Comparison of ENCODE assay signal across 8 cellular contexts in the genomic region with DNA sequence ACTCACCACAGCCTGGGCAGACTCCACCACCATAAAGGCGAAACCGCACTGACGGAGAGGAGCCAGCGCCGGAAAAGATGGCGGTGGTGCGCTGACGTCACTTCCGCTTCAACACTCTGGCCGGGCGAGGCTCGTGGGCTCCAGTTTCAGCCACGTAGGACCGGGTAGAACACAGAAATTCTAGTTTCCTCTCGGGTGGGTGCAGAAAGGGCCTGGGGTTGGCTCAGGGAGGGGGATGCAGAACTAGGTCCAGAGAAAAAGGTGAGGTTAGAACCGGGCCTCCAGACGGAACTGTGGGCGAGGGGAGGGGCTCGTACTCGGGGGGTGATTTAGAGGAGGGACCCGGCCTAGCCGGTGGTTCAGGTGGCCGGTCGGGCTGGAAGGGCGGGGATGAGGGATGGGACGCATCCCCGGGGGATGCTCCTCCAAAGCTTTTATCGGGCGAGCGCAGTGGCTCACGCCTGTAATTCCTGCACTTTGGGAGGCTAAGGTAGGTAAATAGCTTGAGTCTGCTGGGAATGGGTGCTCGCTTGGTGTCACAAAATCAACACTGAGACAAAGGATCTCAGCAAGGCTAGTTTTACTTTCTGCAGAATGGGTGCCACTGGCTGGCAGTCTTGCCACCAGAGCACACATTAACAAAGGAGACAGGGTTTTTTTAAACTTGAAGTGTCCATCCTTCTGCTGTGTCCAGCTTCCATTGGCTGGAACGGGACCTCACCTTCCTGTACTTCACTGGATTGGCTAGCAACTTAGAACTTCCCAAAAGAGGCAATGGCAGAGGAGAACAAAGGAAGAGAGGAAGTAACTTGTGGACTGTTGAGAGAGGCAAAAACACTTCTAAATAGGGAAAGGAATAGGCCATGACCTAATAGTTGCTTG. TPM values are rescaled to one million over a fixed set of nuclear protein-coding genes. Genes with fewer than 3 reads are reported as not detected.
DNase-seq lines count a peak whose midpoint lies in the region; ATAC-seq, FAIRE-seq and TF ChIP-seq lines count a peak whose summit lies in the region.

ZNF561 (minus strand) TSS at position 77 of the 882 bp plus-strand sequence. CDS start 1,776 bp downstream, outside the sequence.

- peaks cover 28 to 37% (median 31%) of the 10 kb centered on the region in 11 experiments for H3K36me3 ChIP-seq in BLaER1 treated with 17β-estradiol and CSF1 and Interleukin-3, amounts not matched to agents 10 nM and 100 nM
- H3K36me3 ChIP-seq in H1 (ENCODE audit: control insufficient read depth in 2 of 4, insufficient read depth in 4 of 4, low read length in 3 of 4) (peaks cover 13 to 30% (median 22%) of the 10 kb centered on the region in 4 experiments; a peak in 6 of 8 replicates), mesenchymal stem cell (ENCODE audit: control insufficient read depth in 1 of 2, insufficient read depth in 2 of 2, low read depth in 1 of 2, low read length in 2 of 2) (peaks cover 25 to 31% of the 10 kb centered on the region in 2 experiments)

- peak within 1 kb of the TSS; percentile 98 for H3K56ac ChIP-seq in H1 (replicated peaks; ENCODE audit: insufficient read length, low read depth, low read length)

- H3K18ac ChIP-seq in H1 (ENCODE audit: extremely low read depth, low read length), result peak within 1 kb of the TSS; percentile 96
- H3K18ac ChIP-seq in mesenchymal stem cell (ENCODE audit: low read depth in 1 of 2, low read length in 2 of 2), result peak within 1 kb of the TSS; percentile 74 to 93

- peaks cover 4% of the 10 kb centered on the region for H3K23me2 ChIP-seq in H1 (ENCODE audit: low read depth, low read length)

- peak within 1 kb of the TSS; percentile 94 for H4K5ac ChIP-seq in H1 (ENCODE audit: insufficient read length, low read depth, low read length)

- POLR2A ChIA-PET in H1 (lab: Charles Lee; ENCODE audit: partially characterized antibody), result interaction anchor here (0.6 to 2.5 kb wide), 22 partner anchors 10 to 633 kb away, joined by 3 to 19 read pairs (median 3); partner anchors contain the start of genes ZNF121, ZNF562 and ZNF846

- no peaks in the 10 kb centered on the region for H4K20me1 ChIP-seq in BLaER1 treated with 17β-estradiol and CSF1 and Interleukin-3, amounts not matched to agents 10 nM and 100 nM
- H4K20me1 ChIP-seq in H1 (replicated peaks in 1 of 2; ENCODE audit: control insufficient read depth in 1 of 2, insufficient read depth in 2 of 2, low read length in 2 of 2), result no peaks in the 10 kb centered on the region

- peak within 1 kb of the TSS; percentile 98 for H2BK5ac ChIP-seq in H1 (ENCODE audit: low read depth, low read length)
- peak within 1 kb of the TSS; percentile 99 for H2BK5ac ChIP-seq in mesenchymal stem cell (ENCODE audit: low read depth, low read length, poor library complexity, severe bottlenecking)

- H2BK12ac ChIP-seq in H1 (ENCODE audit: low read depth, low read length), result peak within 1 kb of the TSS; percentile 82; the same call in 1 of the 2 replicates
- H2BK12ac ChIP-seq in mesenchymal stem cell (ENCODE audit: low read length in 2 of 2), result peak within 1 kb of the TSS; percentile 3 to 54

- ATAC-seq in GM19452 (IDR thresholded peaks at IDR 0.05; ENCODE audit: unreplicated experiment), result peak; percentile 77

- peak within 1 kb of the TSS; percentile 90 to 98 (median 95) for H3K27ac ChIP-seq in BLaER1 treated with 17β-estradiol and CSF1 and Interleukin-3, amounts not matched to agents 10 nM and 100 nM
- peak within 1 kb of the TSS; percentile 99 for H3K27ac ChIP-seq in H1 (ENCODE audit: low read depth, low read length)
- peak within 1 kb of the TSS; percentile 99 for H3K27ac ChIP-seq in mesenchymal stem cell (ENCODE audit: low read length, poor library complexity, severe bottlenecking)

- H3K4me2 ChIP-seq in BLaER1 treated with 17β-estradiol and CSF1 and Interleukin-3, amounts not matched to agents 10 nM and 100 nM, result peak within 1 kb of the TSS; percentile 72 to 99 (median 85)
- peak within 1 kb of the TSS; percentile 74 to 84 for H3K4me2 ChIP-seq in H1 (ENCODE audit: insufficient read depth in 1 of 2, low read depth in 2 of 2, low read length in 2 of 2)
- peak within 1 kb of the TSS; percentile 67 for H3K4me2 ChIP-seq in mesenchymal stem cell (ENCODE audit: low read length, poor library complexity, severe bottlenecking)

- peak within 1 kb of the TSS; percentile 70 to 91 (median 80) for H3K4me3 ChIP-seq in BLaER1 treated with 17β-estradiol and CSF1 and Interleukin-3, amounts not matched to agents 10 nM and 100 nM
- peak within 1 kb of the TSS; percentile 81 to 99 (median 94) for H3K4me3 ChIP-seq in H1 (ENCODE audit: extremely low read depth in 1 of 4, insufficient read depth in 2 of 4, low read depth in 3 of 4, low read length in 4 of 4)
- H3K4me3 ChIP-seq in mesenchymal stem cell (ENCODE audit: insufficient read depth in 1 of 2, low read depth in 1 of 2, low read length in 2 of 2), result peak within 1 kb of the TSS; percentile 71 to 96

- DNase-seq in HT-29 (ENCODE audit: low spot score), result peak; percentile 75
- peak; percentile 74 for DNase-seq in NOMO-1 treated with DMSO at 0.1 percent for 48 hours (lab: John Stamatoyannopoulos, UW; ENCODE audit: unreplicated experiment)
- DNase-seq in activated CD8-positive, alpha-beta memory T cell treated with anti-CD3 and anti-CD28 coated beads for 4 hours (ENCODE audit: low read depth in 2 of 2), result peak; percentile 77 to 80
- DNase-seq in H1 (ENCODE audit: low read depth in 1 of 2, low spot score in 2 of 2), result peak; percentile 54 to 88
- peak; percentile 93 for DNase-seq in mesenchymal stem cell
- DNase-seq in stimulated activated CD8-positive, alpha-beta memory T cell treated with anti-CD3 and anti-CD28 coated beads, Interleukin-12 subunit alpha, Interleukin-12 subunit beta, amount 100 ng/mL, for 24 hours (ENCODE audit: extremely low read depth), result peak; percentile 74

- H2AFZ ChIP-seq in H1 (ENCODE audit: low read length), result peak within 1 kb of the TSS; percentile 97; the same call in 1 of the 2 replicates
- H2AFZ ChIP-seq in mesenchymal stem cell (ENCODE audit: low read depth, low read length), result peak within 1 kb of the TSS; percentile 86

- H3K4ac ChIP-seq in H1 (replicated peaks; ENCODE audit: insufficient read length, low read depth, low read length) (peak within 1 kb of the TSS; percentile 82), mesenchymal stem cell (ENCODE audit: low read depth in 1 of 2, low read length in 2 of 2) (peak within 1 kb of the TSS; percentile 95 to 98)

- peak; percentile 80 to 87 for TF ChIP-seq POLR2A in H1 (IDR thresholded peaks at IDR 0.05; ENCODE audit: control extremely low read depth in 1 of 2, low read depth in 2 of 2, low read length in 2 of 2)

- H2BK15ac ChIP-seq in H1 (ENCODE audit: low read length) (0 out of 2 replicates have a peak within 1 kb of the TSS, but pooled peaks have one; percentile 92), mesenchymal stem cell (ENCODE audit: low read depth, poor library complexity, severe bottlenecking) (no peak within 1 kb of the TSS)

- peak within 1 kb of the TSS; percentile 87 to 95 (median 93) for H3K9ac ChIP-seq in BLaER1 treated with 17β-estradiol and CSF1 and Interleukin-3, amounts not matched to agents 10 nM and 100 nM
- H3K9ac ChIP-seq in H1 (replicated peaks in 1 of 4; ENCODE audit: extremely low read depth in 1 of 4, low read depth in 3 of 4, low read length in 3 of 4), result peak within 1 kb of the TSS; percentile 86 to 98 (median 97)
- H3K9ac ChIP-seq in mesenchymal stem cell (ENCODE audit: low read length), result peak within 1 kb of the TSS; percentile 98

- peak in 1 of 2 experiments; percentile 3; a peak in 1 of 4 replicates for TF ChIP-seq RAD21 in H1 (IDR thresholded peaks at IDR 0.05 in 1 of 2, conservative IDR thresholded peaks at IDR 0.05 in 1 of 2; ENCODE audit: low read depth in 2 of 2, low read length in 2 of 2)

- peaks cover 0 to 8% (median 0%) of the 10 kb centered on the region in 11 experiments; a peak in 4 of 22 replicates for H3K9me3 ChIP-seq in BLaER1 treated with 17β-estradiol and CSF1 and Interleukin-3, amounts not matched to agents 10 nM and 100 nM (replicated peaks in 1 of 11)
- H3K9me3 ChIP-seq in H1 (ENCODE audit: insufficient read depth in 2 of 2, low read depth in 1 of 2, low read length in 1 of 2) (no peaks in the 10 kb centered on the region), mesenchymal stem cell (ENCODE audit: control insufficient read depth, low read length) (peaks cover 3% of the 10 kb centered on the region)

- H3K79me1 ChIP-seq in H1 (ENCODE audit: low read depth, low read length), result 0 out of 2 replicates have a peak, but pooled peaks cover 2% of the 10 kb centered on the region
- H3K79me1 ChIP-seq in mesenchymal stem cell (replicated peaks; ENCODE audit: low read length, poor library complexity, severe bottlenecking), result peaks cover 21% of the 10 kb centered on the region

- TF ChIP-seq EP300 in H1 (IDR thresholded peaks at IDR 0.05; ENCODE audit: borderline replicate concordance in 1 of 2, low read depth in 2 of 2, low read length in 2 of 2), result no peak

- H3K27me3 ChIP-seq in BLaER1 treated with 17β-estradiol and CSF1 and Interleukin-3, amounts not matched to agents 10 nM and 100 nM, result no peaks in the 10 kb centered on the region
- no peaks in the 10 kb centered on the region for H3K27me3 ChIP-seq in H1 (replicated peaks in 1 of 4; ENCODE audit: control insufficient read depth in 3 of 4, extremely low read depth in 1 of 4, insufficient read depth in 3 of 4, low read length in 3 of 4)
- no peaks in the 10 kb centered on the region for H3K27me3 ChIP-seq in mesenchymal stem cell (ENCODE audit: control insufficient read depth in 1 of 2, insufficient read depth in 1 of 2, low read length in 2 of 2)

- H4K91ac ChIP-seq in H1 (replicated peaks; ENCODE audit: insufficient read length, low read length) (peak within 1 kb of the TSS; percentile 96), mesenchymal stem cell (ENCODE audit: low read length) (peak within 1 kb of the TSS; percentile 96)

- TF ChIP-seq CTCF in H1 (IDR thresholded peaks at IDR 0.05; ENCODE audit: control extremely low read depth in 1 of 3, insufficient read depth in 1 of 3, low read depth in 1 of 3, low read length in 3 of 3), result no peak

- peaks cover 8 to 31% of the 10 kb centered on the region in 2 experiments for H3K79me2 ChIP-seq in H1 (ENCODE audit: control insufficient read depth in 1 of 2, insufficient read depth in 2 of 2, low read length in 2 of 2)

- H2AK5ac ChIP-seq in H1 (ENCODE audit: low read depth, low read length) (no peak within 1 kb of the TSS), mesenchymal stem cell (ENCODE audit: low read length, severe bottlenecking) (peak within 1 kb of the TSS; percentile 93)

- peak within 1 kb of the TSS; percentile 91 for H2BK120ac ChIP-seq in H1 (replicated peaks; ENCODE audit: low read depth, low read length)
- peak within 1 kb of the TSS; percentile 99 for H2BK120ac ChIP-seq in mesenchymal stem cell (ENCODE audit: low read depth, low read length)

- H3K4me1 ChIP-seq in BLaER1 treated with 17β-estradiol and CSF1 and Interleukin-3, amounts not matched to agents 10 nM and 100 nM, result peaks cover 20 to 52% (median 28%) of the 10 kb centered on the region in 10 experiments
- peaks cover 0 to 5% (median 3%) of the 10 kb centered on the region in 4 experiments; a peak in 3 of 7 replicates for H3K4me1 ChIP-seq in H1 (replicated peaks in 1 of 4; ENCODE audit: control insufficient read depth in 3 of 4, insufficient read depth in 4 of 4, low read length in 3 of 4)
- peaks cover 6% of the 10 kb centered on the region for H3K4me1 ChIP-seq in mesenchymal stem cell (ENCODE audit: control insufficient read depth, insufficient read depth, low read depth, low read length)

- FAIRE-seq in H1 (lab: Jason Lieb, UNC), result no peak

- H3K14ac ChIP-seq in H1 (ENCODE audit: insufficient read length) (no peak within 1 kb of the TSS), mesenchymal stem cell (ENCODE audit: low read length in 2 of 2) (peak within 1 kb of the TSS in 1 of 2 experiments; percentile 68)

- H4K8ac ChIP-seq in H1 (ENCODE audit: extremely low read depth, insufficient read depth, low read length), result peak within 1 kb of the TSS; percentile 99
- H4K8ac ChIP-seq in mesenchymal stem cell (ENCODE audit: low read length), result peak within 1 kb of the TSS; percentile 97

- no peak within 1 kb of the TSS for H2BK20ac ChIP-seq in H1 (ENCODE audit: low read length)

- CTCF ChIA-PET in H1 (lab: Charles Lee; ENCODE audit: partially characterized antibody), result interaction anchor here (0.9 to 2.1 kb wide), 4 partner anchors 13 to 209 kb away, joined by 3 to 6 read pairs (median 3); no protein-coding TSS in a partner anchor

- H3K23ac ChIP-seq in H1 (ENCODE audit: insufficient read length) (no peak within 1 kb of the TSS), mesenchymal stem cell (ENCODE audit: low read length in 2 of 2) (peak within 1 kb of the TSS in 1 of 2 experiments; percentile 10)

- WGBS in H1 (ENCODE audit: extremely low coverage in 1 of 2, insufficient coverage in 1 of 2, insufficient read length in 1 of 2, insufficient replicate concordance in 2 of 2, low coverage in 1 of 2, low lambda C conversion rate in 2 of 2, missing lambda C conversion rate in 1 of 2), 2 experiments, result 3% methylated on average over 33 of the region's 33 CpGs; no CpG with 5 or more reads in 1 of the 2 experiments
- under 1% methylated on average over 33 of the region's 33 CpGs for WGBS in mesenchymal stem cell

RNA-seq across cellular contexts. Expression of gene ZNF561, which starts in this region (rescaled TPM):
- total RNA-seq in HT-29 (2014; rRNA removed; shearing (Covaris generic)), result 4.7 and 11.3 TPM in 2 replicates
- total RNA-seq in H1 (2021; fragmentation: NEBNext Ultra II Directional; extraction: Animal tissue kit (Norgen Biotek cat#: 25700)), result 57.6 and 64.7 TPM in 2 replicates
- polyA plus RNA-seq in H1 (2011; rRNA removed), result 25.0 and 28.6 TPM in 2 replicates
- 37.0 TPM for polyA plus RNA-seq in H1 (2011; cell fraction: cytosol; rRNA removed)
- 29.6 TPM for polyA plus RNA-seq in H1 (2011; cell fraction: nucleus; rRNA removed)
- polyA plus RNA-seq in H1 (2012, experiment 1 of 2), result 38.8 to 77.6 TPM (median 54.1 TPM) in 4 replicates
- polyA plus RNA-seq in H1 (2012, experiment 2 of 2), result 20.3 TPM
- 34.7 TPM for polyA plus RNA-seq in H1 (2013, experiment 1 of 2)
- 31.5 TPM for polyA plus RNA-seq in H1 (2013, experiment 2 of 2)
- 122 and 128 TPM in 2 replicates for polyA minus RNA-seq in H1 (2011; rRNA and poly(A)+ RNA removed)
- polyA minus RNA-seq in H1 (2011; cell fraction: cytosol; rRNA and poly(A)+ RNA removed), result 50.1 TPM
- 118 TPM for polyA minus RNA-seq in H1 (2011; cell fraction: nucleus; rRNA and poly(A)+ RNA removed)
- 25.6 TPM for polyA plus RNA-seq in mesenchymal stem cell (2013, experiment 1 of 2)
- 24.3 TPM for polyA plus RNA-seq in mesenchymal stem cell (2013, experiment 2 of 2)

Comparison
In these comparisons a context has a peak if more than half of its experiments do, and no peak if none do; other contexts are left out.
1. Peak in every context shown above with its lines: DNase-seq, ATAC-seq, H3K4me3 ChIP-seq and H3K27ac ChIP-seq.